18 cellular contexts compared by ENCODE assay signal in the genomic region with DNA sequence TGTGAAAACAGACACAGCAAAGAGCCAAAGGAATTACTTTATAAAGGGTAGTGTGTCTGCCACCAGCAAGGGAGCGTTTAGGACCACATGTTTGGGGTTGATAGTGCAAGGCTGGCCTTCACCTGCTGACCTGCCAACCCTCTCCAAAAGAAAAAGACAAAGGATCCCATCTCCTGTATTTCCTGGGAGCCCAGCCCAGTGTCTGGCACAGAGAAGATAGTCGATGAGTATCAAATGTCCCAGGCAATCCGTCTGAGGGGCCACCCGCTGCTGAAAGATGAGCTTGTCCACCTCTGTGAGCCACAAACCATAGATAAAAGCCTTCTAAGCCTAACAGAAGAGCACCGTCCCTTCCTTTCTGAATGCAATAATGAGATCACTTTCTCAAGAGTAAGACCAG.
"Had no signal": no experiment of that assay in that cellular context is flagged by ENCODE, and none has a peak within 500 bp of the region (broad histone marks: within the 10 kb centered on the region; RNA-seq: fewer than 3 reads in every experiment).

No MANE protein-coding gene starts in this region.

- H3K9me3 Mint-ChIP-seq: effector memory CD8-positive, alpha-beta T cell; natural killer cell treated with Interleukin-12 subunit alpha and Interleukin-12 subunit beta and Interleukin-15 and Interleukin-18, amount 100 ng/mL, for 72 hours; stimulated activated effector memory CD8-positive, alpha-beta T cell treated with anti-CD3 and anti-CD28 coated beads, Interleukin-12 subunit alpha, Interleukin-12 subunit beta, amount 100 ng/mL, for 72 hours had no signal

- H3K4me3 Mint-ChIP-seq: effector memory CD8-positive, alpha-beta T cell; immature natural killer cell; natural killer cell treated with Interleukin-12 subunit alpha and Interleukin-12 subunit beta and Interleukin-15 and Interleukin-18, amount 100 ng/mL, for 72 hours; stimulated activated effector memory CD8-positive, alpha-beta T cell treated with anti-CD3 and anti-CD28 coated beads, Interleukin-12 subunit alpha, Interleukin-12 subunit beta, amount 100 ng/mL, for 72 hours; type B pancreatic cell had no signal

- H3K4me1 Mint-ChIP-seq: immature natural killer cell; stimulated activated effector memory CD8-positive, alpha-beta T cell treated with anti-CD3 and anti-CD28 coated beads, Interleukin-12 subunit alpha, Interleukin-12 subunit beta, amount 100 ng/mL, for 72 hours had no signal

- ATAC-seq: effector memory CD8-positive, alpha-beta T cell; foreskin keratinocyte; left ventricle myocardium superior; natural killer cell treated with Interleukin-12 subunit alpha and Interleukin-12 subunit beta and Interleukin-15 and Interleukin-18, amount 100 ng/mL, for 72 hours; psoas muscle; right lobe of liver; stimulated activated effector memory CD8-positive, alpha-beta T cell treated with anti-CD3 and anti-CD28 coated beads, Interleukin-12 subunit alpha, Interleukin-12 subunit beta, amount 100 ng/mL, for 72 hours had no signal

- H3K27ac Mint-ChIP-seq: effector memory CD8-positive, alpha-beta T cell; immature natural killer cell; natural killer cell treated with Interleukin-12 subunit alpha and Interleukin-12 subunit beta and Interleukin-15 and Interleukin-18, amount 100 ng/mL, for 72 hours; stimulated activated effector memory CD8-positive, alpha-beta T cell treated with anti-CD3 and anti-CD28 coated beads, Interleukin-12 subunit alpha, Interleukin-12 subunit beta, amount 100 ng/mL, for 72 hours; type B pancreatic cell had no signal

- H3K36me3 Mint-ChIP-seq: immature natural killer cell; stimulated activated effector memory CD8-positive, alpha-beta T cell treated with anti-CD3 and anti-CD28 coated beads, Interleukin-12 subunit alpha, Interleukin-12 subunit beta, amount 100 ng/mL, for 72 hours; type B pancreatic cell had no signal

- DNase-seq: cortex of kidney; effector memory CD8-positive, alpha-beta T cell; foreskin keratinocyte; immature natural killer cell; left ventricle myocardium superior; mesenchymal stem cell; midbrain; occipital lobe; psoas muscle; retina; right lobe of liver; stimulated activated CD4-positive, alpha-beta T cell treated with anti-CD3 and anti-CD28 coated beads, Interleukin-4, amount 100 ng/mL, for 1 hour; stimulated activated CD8-positive, alpha-beta memory T cell treated with anti-CD3 and anti-CD28 coated beads, Interleukin-4, amount 100 ng/mL, for 48 hours; stimulated activated naive CD8-positive, alpha-beta T cell treated with anti-CD3 and anti-CD28 coated beads, Interleukin-15, Interleukin-2, amounts not matched to agents 100 U/mL and 50 U/mL, for 24 hours; thyroid gland had no signal

- H3K27me3 Mint-ChIP-seq: type B pancreatic cell had no signal
